ENCODE assay signal across 15 cellular contexts in genomic region chr4:118975487-118976192, GRCh38.
"Had no signal": no experiment of that assay in that cellular context is flagged by ENCODE, and none has a peak within 500 bp of the region (broad histone marks: within the 10 kb centered on the region; RNA-seq: fewer than 3 reads in every experiment).

No MANE protein-coding gene starts in this region.

- H3K27me3 ChIP-seq: ovary had no signal

- H3K36me3 ChIP-seq: ovary had no signal

- H3K27ac ChIP-seq: ovary, skin epidermis had no signal

- H3K9me3 ChIP-seq: mucosa of descending colon, ovary had no signal

- H3K4me3 ChIP-seq: mucosa of descending colon, ovary, skin epidermis had no signal

- DNase-seq: activated CD4-positive, alpha-beta T cell treated with anti-CD3 and anti-CD28 coated beads, Interleukin-2, amount 10 ng/mL, durations not matched to agents 24 days and 14 days; activated CD4-positive, CD25-positive, alpha-beta regulatory T cell; activated CD8-positive, alpha-beta memory T cell treated with anti-CD3 and anti-CD28 coated beads, Interleukin-2, amount 50 U/mL, for 48 hours; activated CD8-positive, alpha-beta T cell treated with anti-CD3 and anti-CD28 coated beads, Interleukin-2, amount 10 ng/mL, durations not matched to agents 7 days and 5 days; activated gamma-delta T cell; activated naive CD8-positive, alpha-beta T cell treated with anti-CD3 and anti-CD28 coated beads for 36 hours; activated T-cell treated with anti-CD3 and anti-CD28 coated beads, Interleukin-2, amount 50 U/mL, for 72 hours; amygdala; effector CD8-positive, alpha-beta T cell; foreskin melanocyte; mucosa of descending colon; ovary had no signal

- ATAC-seq: activated CD8-positive, alpha-beta T cell treated with anti-CD3 and anti-CD28 coated beads, Interleukin-2, amount 10 ng/mL, durations not matched to agents 7 days and 5 days; activated T-cell treated with anti-CD3 and anti-CD28 coated beads, Interleukin-2, amount 50 U/mL, for 72 hours; left lobe of liver; mucosa of descending colon had no signal

- FAIRE-seq: urothelium cell line had no signal
